ENCODE assay signal across 8 cellular contexts in genomic region chr15:55434989-55435825, GRCh38. TPM values are rescaled to one million over a fixed set of nuclear protein-coding genes. Genes with fewer than 3 reads are reported as not detected.
A peak's percentile ranks its signal among the peaks of the same experiment; 100 is the strongest.
DNase-seq lines count a peak whose midpoint lies in the region; ATAC-seq and TF ChIP-seq lines count a peak whose summit lies in the region.

No MANE protein-coding gene starts in this region.

- no peaks in the 10 kb centered on the region for H3K27me3 ChIP-seq in endodermal cell (ENCODE audit: control insufficient read depth, insufficient read depth, low read length, poor library complexity, severe bottlenecking)

- peaks cover 2% of the 10 kb centered on the region for H3K9me3 Mint-ChIP-seq in endodermal cell

- TF ChIP-seq CTCF in GM12874 (IDR thresholded peaks at IDR 0.05; ENCODE audit: insufficient read depth, low read depth, low read length), result peak; percentile 40
- TF ChIP-seq CTCF in endodermal cell (conservative IDR thresholded peaks at IDR 0.05), result peak; percentile 82

- no peaks in the 10 kb centered on the region for H3K36me3 ChIP-seq in endodermal cell (ENCODE audit: control insufficient read depth, insufficient read depth, low read length)

- peaks cover 2% of the 10 kb centered on the region for H3K4me1 Mint-ChIP-seq in endodermal cell

- no peak overlapping the region for H3K4me3 ChIP-seq in endodermal cell (ENCODE audit: low read length)

- H3K9me3 ChIP-seq in endodermal cell (ENCODE audit: control insufficient read depth, low read length), result no peaks in the 10 kb centered on the region

- WGBS in endodermal cell (ENCODE audit: insufficient coverage in 1 of 2, insufficient read length in 1 of 2), 2 experiments, result 10 to 32% methylated on average over 3 to 6 of the region's 6 CpGs

- DNase-seq in Ammon's horn (ENCODE audit: low spot score) (peak; percentile 36), RKO (ENCODE audit: low spot score) (peak; percentile 72), endodermal cell (no peak), midbrain (lab: John Stamatoyannopoulos, UW) (peak; percentile 40), GOT3 (lab: John Stamatoyannopoulos, UW) (no peak)

- H3K27me3 Mint-ChIP-seq in endodermal cell (ENCODE audit: insufficient read depth), result no peaks in the 10 kb centered on the region

- H3K27ac Mint-ChIP-seq in endodermal cell, result no peak overlapping the region

- ATAC-seq in HG03442 (IDR thresholded peaks at IDR 0.05; ENCODE audit: unreplicated experiment) (peak; percentile 63), GM21447 (IDR thresholded peaks at IDR 0.05; ENCODE audit: unreplicated experiment) (no peak)

- H3K27ac ChIP-seq in endodermal cell (ENCODE audit: low read depth, low read length), result no peak overlapping the region

- H3K4me1 ChIP-seq in endodermal cell (ENCODE audit: control insufficient read depth, insufficient read depth, low read length), result no peaks in the 10 kb centered on the region

- no peak overlapping the region for H3K4me3 Mint-ChIP-seq in endodermal cell

- H3K36me3 Mint-ChIP-seq in endodermal cell (ENCODE audit: low read depth), result peaks cover 1% of the 10 kb centered on the region

- H3K9ac ChIP-seq in endodermal cell (ENCODE audit: extremely low read depth, low read length, poor library complexity, severe bottlenecking), result no peak overlapping the region

RNA-seq across cellular contexts. Expression of gene PIERCE2, which starts 26.9 kb away (rescaled TPM):
- 1 to 10 TPM; 3.2 to 3.6 TPM for total RNA-seq in endodermal cell
- polyA plus RNA-seq in endodermal cell (2013, experiment 1 of 2), result 6.6 TPM
- polyA plus RNA-seq in endodermal cell (2013, experiment 2 of 2), result 8.7 TPM

RNA-seq across cellular contexts. Expression of gene CCPG1, which starts 27.0 kb away (rescaled TPM):
- total RNA-seq in endodermal cell, result 10 to 100 TPM; 40.7 to 63.5 TPM
- polyA plus RNA-seq in endodermal cell (2013, experiment 1 of 2), result 20.7 TPM
- polyA plus RNA-seq in endodermal cell (2013, experiment 2 of 2), result 19.1 TPM

Comparison
In these comparisons a context has a peak if more than half of its experiments do, and no peak if none do; other contexts are left out.
1. DNase-seq: peak in Ammon's horn (single experiment), RKO (single experiment) and midbrain (single experiment); none in endodermal cell (single experiment) and GOT3 (single experiment).